12 cellular contexts compared by ENCODE assay signal in genomic region chr12:12336049-12336411, GRCh38. TPM values are rescaled to one million over a fixed set of nuclear protein-coding genes. Genes with fewer than 3 reads are reported as not detected.
DNase-seq lines count a peak whose midpoint lies in the region; ATAC-seq and TF ChIP-seq lines count a peak whose summit lies in the region.
"Had no signal": no experiment of that assay in that cellular context is flagged by ENCODE, and none has a peak within 500 bp of the region (broad histone marks: within the 10 kb centered on the region; RNA-seq: fewer than 3 reads in every experiment).

No MANE protein-coding gene starts in this region.

- H3K36me3 ChIP-seq in IMR-90 (ENCODE audit: control insufficient read depth, insufficient read depth, low read length) (no peaks in the 10 kb centered on the region), hepatocyte (replicated peaks; ENCODE audit: insufficient read depth, low read depth) (no peaks in the 10 kb centered on the region)
- H3K36me3 ChIP-seq in CD4-positive, alpha-beta memory T cell (ENCODE audit: insufficient read depth, low read length) = no peaks in the 10 kb centered on the region

- in situ Hi-C loops in IMR-90 (cut with MboI; ENCODE audit: low sequenced_read_pairs) = loop anchor here (10.0 kb wide), 1 partner anchor 251 kb away; no protein-coding TSS in a partner anchor

- no peak overlapping the region for H3K9ac ChIP-seq in IMR-90 (ENCODE audit: low read depth, low read length)

- dilution Hi-C loops in IMR-90 (cut with HindIII; ENCODE audit: low sequenced_read_pairs, unreplicated experiment) = no loop called here

- peaks cover 7% of the 10 kb centered on the region; the same call in 1 of the 2 replicates for H4K20me1 ChIP-seq in IMR-90 (ENCODE audit: insufficient read depth, low read length)
- no peaks in the 10 kb centered on the region for H4K20me1 ChIP-seq in hepatocyte (ENCODE audit: insufficient read depth, poor library complexity, severe bottlenecking)

- peaks cover 8 to 24% (median 11%) of the 10 kb centered on the region in 4 donors for H3K4me1 Mint-ChIP-seq in CD4-positive, alpha-beta memory T cell

- H2BK20ac ChIP-seq in IMR-90 (ENCODE audit: low read depth, low read length) = no peak overlapping the region

- no peak overlapping the region for H2BK120ac ChIP-seq in IMR-90 (ENCODE audit: low read depth, low read length)

- no peak overlapping the region for H3K23ac ChIP-seq in IMR-90 (ENCODE audit: low read depth, low read length)

- H3K4me1 ChIP-seq in IMR-90 (ENCODE audit: control insufficient read depth, insufficient read depth, low read length) (peaks cover 2% of the 10 kb centered on the region; the same call in 1 of the 2 replicates), hepatocyte (ENCODE audit: insufficient read depth) (peaks cover 16% of the 10 kb centered on the region)
- H3K4me1 ChIP-seq in CD4-positive, alpha-beta memory T cell (ENCODE audit: insufficient read depth, low read length) = peaks cover 9% of the 10 kb centered on the region

- H3K4me3 ChIP-seq in IMR-90 (ENCODE audit: insufficient read depth, low read depth, low read length) (no peak overlapping the region), hepatocyte (no peak overlapping the region)
- H3K4me3 ChIP-seq in CD4-positive, alpha-beta memory T cell (ENCODE audit: low read length in 2 of 2) = no peak overlapping the region

- H3K18ac ChIP-seq in IMR-90 (ENCODE audit: low read depth, low read length) = no peak overlapping the region

- H2AFZ ChIP-seq in IMR-90 (replicated peaks; ENCODE audit: low read length, poor library complexity) = no peak overlapping the region
- no peak overlapping the region for H2AFZ ChIP-seq in hepatocyte

- H3K9me3 ChIP-seq in IMR-90 (ENCODE audit: control insufficient read depth, insufficient read depth, low read length) = no peaks in the 10 kb centered on the region
- H3K9me3 ChIP-seq in hepatocyte (ENCODE audit: low read depth) = no peaks in the 10 kb centered on the region
- no peaks in the 10 kb centered on the region for H3K9me3 ChIP-seq in CD4-positive, alpha-beta memory T cell (ENCODE audit: control insufficient read depth in 1 of 2, low read length in 2 of 2)

- H4K5ac ChIP-seq in IMR-90 (ENCODE audit: low read depth, low read length) = no peak overlapping the region

- WGBS in IMR-90 (ENCODE audit: extremely low coverage in 2 of 2, insufficient read length in 1 of 2), 2 experiments = no CpG with 5 or more reads among the region's 5 CpGs
- WGBS in hepatocyte (ENCODE audit: low lambda C conversion rate, missing lambda C conversion rate) = 77% methylated on average over 5 of the region's 5 CpGs

- no peak for TF ChIP-seq CTCF in IMR-90 (conservative IDR thresholded peaks at IDR 0.05; ENCODE audit: low read depth, low read length)
- TF ChIP-seq CTCF in hepatocyte (IDR thresholded peaks at IDR 0.05; ENCODE audit: poor library complexity) = no peak

- H2AK9ac ChIP-seq in IMR-90 (replicated peaks; ENCODE audit: low read depth, low read length, poor library complexity) = no peak overlapping the region

- intact Hi-C loops in IMR-90 (cut with micrococcal nuclease) = loop anchor here (10.0 kb wide), 1 partner anchor 681 kb away; no protein-coding TSS in a partner anchor
- intact Hi-C loops in CD4-positive, alpha-beta memory T cell (cut with micrococcal nuclease) = no loop called here

- H3K27me3 ChIP-seq in IMR-90 (ENCODE audit: control insufficient read depth, insufficient read depth, low read length) (0 out of 2 replicates have a peak, but pooled peaks cover 2% of the 10 kb centered on the region), hepatocyte (no peaks in the 10 kb centered on the region)
- H3K27me3 ChIP-seq in CD4-positive, alpha-beta memory T cell (ENCODE audit: insufficient read depth, low read length) = no peaks in the 10 kb centered on the region

- no peaks in the 10 kb centered on the region for H3K9me3 Mint-ChIP-seq in CD4-positive, alpha-beta memory T cell
- H3K9me3 Mint-ChIP-seq: central memory CD8-positive, alpha-beta T cell had no signal

- no TSS peak for BruUV-seq in IMR-90 (replicated peaks; lab: Mats Ljungman, UMichigan)

- H3K14ac ChIP-seq in IMR-90 (replicated peaks; ENCODE audit: low read depth, low read length) = no peak overlapping the region

- H2BK5ac ChIP-seq in IMR-90 (ENCODE audit: low read depth, low read length, poor library complexity, severe bottlenecking) = no peak overlapping the region

- no peak overlapping the region for H3K56ac ChIP-seq in IMR-90 (ENCODE audit: extremely low read depth, insufficient read depth, low read length)

- H3K4me3 Mint-ChIP-seq in CD4-positive, alpha-beta memory T cell = no peak overlapping the region
- H3K4me3 Mint-ChIP-seq: central memory CD8-positive, alpha-beta T cell had no signal

- POLR2A ChIA-PET in IMR-90 (lab: Charles Lee; ENCODE audit: unreplicated experiment) = no interaction called here
- POLR2A ChIA-PET in CD4-positive, alpha-beta memory T cell (lab: Charles Lee; ENCODE audit: partially characterized antibody) = interaction anchor here (1.3 kb wide), 1 partner anchor 21 kb away, joined by 3 read pairs; the partner anchor contains the start of gene BORCS5

- H3K27me3 Mint-ChIP-seq in CD4-positive, alpha-beta memory T cell = no peaks in the 10 kb centered on the region

- H3K4ac ChIP-seq in IMR-90 (ENCODE audit: low read depth, low read length) = no peak overlapping the region

- no peak overlapping the region for H2BK15ac ChIP-seq in IMR-90 (ENCODE audit: low read depth, low read length)

- H4K8ac ChIP-seq in IMR-90 (ENCODE audit: low read depth in 2 of 2, low read length in 2 of 2) = no peak overlapping the region

- CTCF ChIA-PET in IMR-90 (lab: Yijun Ruan, JAX) = interaction anchor here (0.5 to 1.1 kb wide), 3 partner anchors 21 to 334 kb away, joined by 3 read pairs; partner anchors contain the start of gene BORCS5
- CTCF ChIA-PET in CD4-positive, alpha-beta memory T cell (lab: Charles Lee; ENCODE audit: partially characterized antibody) = interaction anchor here (0.9 to 4.4 kb wide), 6 partner anchors 8 to 790 kb away, joined by 3 to 33 read pairs (median 6); partner anchors contain the start of gene BORCS5

- H3K27ac Mint-ChIP-seq in CD4-positive, alpha-beta memory T cell = no peak overlapping the region

- DNase-seq in EH (ENCODE audit: low read depth) = peak; percentile 41
- no peak for DNase-seq in IMR-90
- peak; percentile 55 for DNase-seq in hepatocyte (ENCODE audit: low spot score)
- DNase-seq in NCI-H146 treated with DMSO at 0.1 percent for 48 hours (lab: John Stamatoyannopoulos, UW; ENCODE audit: unreplicated experiment) = no peak
- DNase-seq in CD4-positive, alpha-beta memory T cell = no peak
- DNase-seq in activated effector memory CD4-positive, alpha-beta T cell treated with Interleukin-2 at 50 U/mL for 16 hours = no peak
- DNase-seq: GF-D8, KBM-7, RPMI8226 had no signal

- TF ChIP-seq RAD21 in IMR-90 (IDR thresholded peaks at IDR 0.05; ENCODE audit: low read length) = no peak

- H4K91ac ChIP-seq in IMR-90 (ENCODE audit: insufficient read depth, low read depth, low read length) = no peak overlapping the region

- no peak for TF ChIP-seq POLR2A in IMR-90 (IDR thresholded peaks at IDR 0.05; ENCODE audit: low read depth, low read length)

- no peak overlapping the region for H3K27ac ChIP-seq in IMR-90 (ENCODE audit: insufficient read depth, low read length)
- peak overlapping the region; percentile 31 for H3K27ac ChIP-seq in hepatocyte
- H3K27ac ChIP-seq in CD4-positive, alpha-beta memory T cell (ENCODE audit: low read depth, low read length) = no peak overlapping the region

- H3K4me2 ChIP-seq in IMR-90 (ENCODE audit: low read depth, low read length) (no peak overlapping the region), hepatocyte (no peak overlapping the region)

- H3K9me1 ChIP-seq in IMR-90 (ENCODE audit: insufficient read depth, low read length) = 0 out of 2 replicates have a peak, but pooled peaks cover 5% of the 10 kb centered on the region

- peaks cover 0 to 3% of the 10 kb centered on the region in 2 donors for H3K36me3 Mint-ChIP-seq in CD4-positive, alpha-beta memory T cell

- no peak overlapping the region for H2AK5ac ChIP-seq in IMR-90 (ENCODE audit: low read depth, low read length)

- H3K79me2 ChIP-seq in hepatocyte = no peaks in the 10 kb centered on the region

- peak; percentile 63 for ATAC-seq in GM21390 (IDR thresholded peaks at IDR 0.05; ENCODE audit: unreplicated experiment)
- no peak for ATAC-seq in IMR-90 (ENCODE audit: low read depth)
- no peak for ATAC-seq in HG03095 (IDR thresholded peaks at IDR 0.05; ENCODE audit: unreplicated experiment)

- no peaks in the 10 kb centered on the region for H3K9me2 ChIP-seq in hepatocyte (replicated peaks; ENCODE audit: insufficient read depth)

- no peaks in the 10 kb centered on the region for H3K79me1 ChIP-seq in IMR-90 (ENCODE audit: low read depth in 1 of 2, low read length in 2 of 2)

TF ChIP-seq in IMR-90, 13 proteins besides CTCF, POLR2A, EP300 and RAD21 (continues in another document):
- TF ChIP-seq USF2 (IDR thresholded peaks at IDR 0.05; ENCODE audit: low read depth, low read length) (no peak), MAZ (IDR thresholded peaks at IDR 0.05; ENCODE audit: borderline replicate concordance, low read depth, low read length) (no peak), CEBPB (IDR thresholded peaks at IDR 0.05; ENCODE audit: low read depth, low read length) (0 out of 2 replicates have a peak, but pooled peaks have one; percentile 37), MXI1 (IDR thresholded peaks at IDR 0.05; ENCODE audit: borderline replicate concordance, low read depth, low read length) (no peak)

RNA-seq across cellular contexts. Expression of gene MANSC1, which starts 14.0 kb away (rescaled TPM):
- total RNA-seq in IMR-90 (2012; rRNA removed) (1.1 TPM in 2 replicates), hepatocyte (14.0 and 17.4 TPM in 2 replicates)
- polyA plus RNA-seq in IMR-90 (2012; rRNA removed) (1.9 and 2.2 TPM in 2 replicates), hepatocyte (15.4 and 20.5 TPM in 2 replicates)
- polyA plus RNA-seq in IMR-90 (2012; cell fraction: cytosol; rRNA removed) = 1.6 and 2.0 TPM in 2 replicates
- polyA plus RNA-seq in IMR-90 (2012; cell fraction: nucleus; rRNA removed; ENCODE audit: low replicate concordance) = 0.11 and 0.71 TPM in 2 replicates
- under 1 TPM; 0.35 to 0.44 TPM for total RNA-seq in CD4-positive, alpha-beta memory T cell
- polyA plus RNA-seq in CD4-positive, alpha-beta memory T cell = 1 to 10 TPM in 1 of 2 donors, under 1 TPM in 1; 0.50 to 1.4 TPM

RNA-seq across cellular contexts. Expression of gene BORCS5, which starts 20.8 kb away (rescaled TPM):
- total RNA-seq in IMR-90 (2012; rRNA removed) (14.7 and 18.3 TPM in 2 replicates), hepatocyte (11.2 and 12.8 TPM in 2 replicates)
- polyA plus RNA-seq in IMR-90 (2012; rRNA removed) (12.2 and 14.4 TPM in 2 replicates), hepatocyte (6.6 and 13.3 TPM in 2 replicates)
- polyA plus RNA-seq in IMR-90 (2012; cell fraction: cytosol; rRNA removed) = 8.1 and 9.6 TPM in 2 replicates
- polyA plus RNA-seq in IMR-90 (2012; cell fraction: nucleus; rRNA removed; ENCODE audit: low replicate concordance) = 4.5 and 9.3 TPM in 2 replicates
- 10 to 100 TPM; 21.3 to 26.8 TPM for total RNA-seq in CD4-positive, alpha-beta memory T cell
- 10 to 100 TPM; 27.5 to 28.1 TPM for polyA plus RNA-seq in CD4-positive, alpha-beta memory T cell

Comparison
In these comparisons a context has a peak if more than half of its experiments do, and no peak if none do; other contexts are left out.
1. DNase-seq: peak in EH (single experiment) and hepatocyte (single experiment); none in IMR-90 (single experiment), NCI-H146 treated with DMSO at 0.1 percent for 48 hours (single experiment), CD4-positive, alpha-beta memory T cell (0 of 5) and activated effector memory CD4-positive, alpha-beta T cell treated with Interleukin-2 at 50 U/mL for 16 hours (single experiment).